Comparison of ENCODE assay signal across 8 cellular contexts in the genomic region with DNA sequence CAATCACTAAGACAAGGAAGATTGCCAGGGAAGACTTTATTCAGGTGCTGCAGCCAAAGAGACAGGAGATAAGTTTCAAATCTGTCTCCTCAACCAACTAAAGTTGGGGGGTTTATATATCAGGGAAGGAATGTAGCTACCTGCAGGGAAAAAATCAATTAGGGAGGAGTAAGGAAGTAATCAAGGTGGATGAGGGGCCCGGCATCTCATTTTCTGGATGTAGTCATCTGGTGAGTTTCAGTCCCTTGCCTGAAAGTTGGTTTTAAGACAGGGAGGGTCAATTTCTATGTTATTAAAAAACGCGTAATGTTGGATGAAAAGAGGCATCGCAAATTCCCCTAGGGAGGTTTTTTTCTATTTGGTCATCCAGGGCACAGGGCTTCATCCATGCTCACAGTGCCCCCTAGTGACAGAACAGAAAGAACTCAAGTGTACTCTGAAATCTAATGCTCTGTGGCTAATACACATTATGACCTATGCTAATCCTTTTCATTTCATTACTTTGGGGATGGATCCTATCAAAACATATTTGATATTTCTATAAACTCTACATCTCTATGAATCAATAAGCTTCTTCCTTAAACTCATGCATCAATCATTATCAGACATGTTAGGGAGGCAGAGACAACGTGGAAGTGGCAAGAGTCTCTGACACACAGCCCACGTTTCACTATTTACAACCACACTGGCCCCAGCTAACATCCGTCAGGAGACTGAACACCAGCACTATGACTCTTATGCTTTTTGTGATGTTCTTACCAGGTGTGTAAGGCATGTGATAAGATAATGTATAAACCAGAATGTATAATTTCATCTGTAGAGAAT.
A peak's percentile ranks its signal among the peaks of the same experiment; 100 is the strongest.
DNase-seq lines count a peak whose midpoint lies in the region; ATAC-seq and TF ChIP-seq lines count a peak whose summit lies in the region.

No MANE protein-coding gene starts in this region.

- H3K27me3 ChIP-seq in DND-41 (ENCODE audit: insufficient read depth, low read length, poor library complexity) (no peaks in the 10 kb centered on the region), WERI-Rb-1 (ENCODE audit: insufficient read depth, low read depth, severe bottlenecking) (no peaks in the 10 kb centered on the region), vagina (no peaks in the 10 kb centered on the region)

- no peaks in the 10 kb centered on the region for H4K20me1 ChIP-seq in DND-41 (ENCODE audit: insufficient read depth, low read length)

- no peak overlapping the region for H3K4me3 ChIP-seq in DND-41 (ENCODE audit: low read depth in 1 of 2, low read length in 2 of 2)
- H3K4me3 ChIP-seq in WERI-Rb-1 (ENCODE audit: low read depth, low read length) = peak overlapping the region; percentile 32
- no peak overlapping the region for H3K4me3 ChIP-seq in vagina

- no peaks in the 10 kb centered on the region for H3K79me2 ChIP-seq in DND-41 (ENCODE audit: insufficient read depth, low read length)

- TF ChIP-seq CTCF in DND-41 (IDR thresholded peaks at IDR 0.05; ENCODE audit: borderline replicate concordance, extremely low read depth, low read length, poor library complexity, severe bottlenecking) (peak; percentile 68), WERI-Rb-1 (IDR thresholded peaks at IDR 0.05; ENCODE audit: low read depth, low read length) (peak; percentile 79), vagina (IDR thresholded peaks at IDR 0.05) (peak in 2 of 3 experiments; percentile 5 to 13)

- H3K4me2 ChIP-seq in DND-41 (ENCODE audit: insufficient read depth, low read length) = no peak overlapping the region

- H3K36me3 ChIP-seq in DND-41 (ENCODE audit: insufficient read depth, low read length) = no peaks in the 10 kb centered on the region
- H3K36me3 ChIP-seq in WERI-Rb-1 = no peaks in the 10 kb centered on the region
- no peaks in the 10 kb centered on the region for H3K36me3 ChIP-seq in vagina

- intact Hi-C loops in vagina (cut with DNase I) = no loop called here

- ATAC-seq in DND-41 (ENCODE audit: insufficient read depth, low read depth) = peak; percentile 80
- peak; percentile 85 for ATAC-seq in GM19023 (IDR thresholded peaks at IDR 0.05; ENCODE audit: unreplicated experiment)
- ATAC-seq in HG03060 (IDR thresholded peaks at IDR 0.05; ENCODE audit: low read depth, unreplicated experiment) = peak; percentile 64

- H3K9me3 ChIP-seq in DND-41 (ENCODE audit: insufficient read depth, low read length, severe bottlenecking) = no peaks in the 10 kb centered on the region
- no peaks in the 10 kb centered on the region for H3K9me3 ChIP-seq in WERI-Rb-1 (ENCODE audit: severe bottlenecking)
- no peaks in the 10 kb centered on the region for H3K9me3 ChIP-seq in vagina

- H3K9ac ChIP-seq in DND-41 (ENCODE audit: low read depth, low read length) = no peak overlapping the region

- H2AFZ ChIP-seq in DND-41 (ENCODE audit: low read depth, low read length) = 0 out of 2 replicates have a peak overlapping the region, but pooled peaks have one; percentile 49

- TF ChIP-seq POLR2A in vagina (IDR thresholded peaks at IDR 0.05) = no peak

- H3K27ac ChIP-seq in DND-41 (ENCODE audit: low read length) (no peak overlapping the region), WERI-Rb-1 (no peak overlapping the region), vagina (no peak overlapping the region)

- DNase-seq in DND-41 = peak; percentile 45
- DNase-seq in NCI-H2029 treated with DMSO at 0.1 percent for 48 hours (lab: John Stamatoyannopoulos, UW) = peak; percentile 71
- peak; percentile 64 for DNase-seq in WERI-Rb-1
- DNase-seq in iPS-NIHi11 (ENCODE audit: low spot score) = peak; percentile 72
- DNase-seq in vagina (ENCODE audit: extremely low spot score in 2 of 2) = no peak
- DNase-seq in activated effector memory CD4-positive, alpha-beta T cell treated with Interleukin-2 at 50 U/mL for 16 hours = no peak

- H3K4me1 ChIP-seq in DND-41 (ENCODE audit: insufficient read depth, low read length) (no peaks in the 10 kb centered on the region), vagina (no peaks in the 10 kb centered on the region)

Comparison
In these comparisons a context has a peak if more than half of its experiments do, and no peak if none do; other contexts are left out.
1. DNase-seq: peak in DND-41 (single experiment), NCI-H2029 treated with DMSO at 0.1 percent for 48 hours (single experiment), WERI-Rb-1 (single experiment) and iPS-NIHi11 (single experiment); none in vagina (0 of 2) and activated effector memory CD4-positive, alpha-beta T cell treated with Interleukin-2 at 50 U/mL for 16 hours (single experiment).
2. CTCF ChIP-seq: peak in every context shown above with its lines; median percentile 79 in WERI-Rb-1; 68 in DND-41; 9 in vagina.
3. Peak in every context shown above with its lines, with median percentiles within 50 percentile points of each other: ATAC-seq.